36 cellular contexts compared by ENCODE assay signal in the genomic region with DNA sequence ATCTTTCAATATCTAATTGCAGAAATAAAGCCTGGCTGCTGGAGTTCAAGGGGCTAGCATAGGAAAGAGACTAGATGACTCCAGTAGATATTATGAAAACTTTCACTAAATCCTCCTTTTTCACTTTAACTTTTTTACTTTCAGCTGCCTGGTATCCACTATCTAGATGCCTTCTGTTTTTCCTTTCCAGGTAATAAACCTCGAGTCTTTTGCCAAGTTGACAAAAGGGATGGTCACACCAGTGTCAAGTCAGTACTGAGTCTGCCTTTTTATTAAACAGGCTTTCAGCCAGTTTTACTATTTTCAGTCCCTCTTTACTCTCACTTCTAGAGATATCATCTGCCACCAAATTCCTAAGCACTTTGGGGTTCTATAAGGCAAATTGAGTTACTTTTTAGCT.
"Had no signal": no experiment of that assay in that cellular context is flagged by ENCODE, and none has a peak within 500 bp of the region (broad histone marks: within the 10 kb centered on the region; RNA-seq: fewer than 3 reads in every experiment).

No MANE protein-coding gene starts in this region.

- ATAC-seq: activated CD4-positive, alpha-beta T cell treated with anti-CD3 and anti-CD28 coated beads for 36 hours; activated CD4-positive, CD25-positive, alpha-beta regulatory T cell treated with anti-CD3 and anti-CD28 coated beads, Interleukin-2, amount 50 U/mL, for 24 hours; activated CD8-positive, alpha-beta memory T cell treated with anti-CD3 and anti-CD28 coated beads, Interleukin-2, amount 10 ng/mL, durations not matched to agents 7 days and 5 days; activated CD8-positive, alpha-beta T cell treated with anti-CD3 and anti-CD28 coated beads, Interleukin-2, amount 10 ng/mL, durations not matched to agents 7 days and 5 days; activated naive CD8-positive, alpha-beta T cell treated with anti-CD3 and anti-CD28 coated beads, Interleukin-2, amount 50 U/mL, for 24 hours had no signal

- H3K27me3 ChIP-seq: ascending aorta, cardiac muscle cell had no signal

- H3K27ac Mint-ChIP-seq: activated CD4-positive, alpha-beta memory T cell treated with anti-CD3 and anti-CD28 coated beads, Interleukin-2, amount 10 ng/mL, durations not matched to agents 7 days and 5 days; activated CD4-positive, alpha-beta T cell treated with anti-CD3 and anti-CD28 coated beads for 36 hours; activated CD4-positive, alpha-beta T cell treated with anti-CD3 and anti-CD28 coated beads, Interleukin-2, amount 10 ng/mL, durations not matched to agents 7 days and 5 days; activated CD8-positive, alpha-beta memory T cell treated with anti-CD3 and anti-CD28 coated beads, Interleukin-2, amount 10 ng/mL, durations not matched to agents 7 days and 5 days; activated CD8-positive, alpha-beta T cell treated with anti-CD3 and anti-CD28 coated beads, Interleukin-2, amount 10 ng/mL, durations not matched to agents 7 days and 5 days; activated naive CD4-positive, alpha-beta T cell treated with anti-CD3 and anti-CD28 coated beads, Interleukin-2, amount 10 ng/mL, durations not matched to agents 7 days and 5 days; activated naive CD4-positive, alpha-beta T cell treated with anti-CD3 and anti-CD28 coated beads, Interleukin-2, amount 50 U/mL, for 24 hours; activated naive CD8-positive, alpha-beta T cell; activated naive CD8-positive, alpha-beta T cell treated with anti-CD3 and anti-CD28 coated beads, Interleukin-2, amount 10 ng/mL, durations not matched to agents 7 days and 5 days; activated naive CD8-positive, alpha-beta T cell treated with anti-CD3 and anti-CD28 coated beads, Interleukin-2, amount 50 U/mL, for 24 hours; activated T-cell treated with anti-CD3 and anti-CD28 coated beads, Interleukin-2, amount 50 U/mL, for 24 hours; activated T-helper 2 cell treated with anti-CD3 and anti-CD28 coated beads, Interferon-gamma antibody, Interleukin-2, Interleukin-4, amounts not matched to agents 10 μg/mL and 5 μg/mL and 100 μg/mL, durations not matched to agents 14 hours and 24 hours and 36 hours; brain; T-helper 1 cell treated with Interleukin-12 subunit alpha and Interleukin-12 subunit beta and Interleukin-4 antibody, amounts not matched to agents 30 μg/mL and 1 μg/mL, for 36 hours; T-helper 2 cell treated with Interferon-gamma antibody and Interleukin-4, amounts not matched to agents 5 μg/mL and 100 μg/mL, for 36 hours had no signal

- H3K27ac ChIP-seq: ascending aorta, cardiac muscle cell, VCaP had no signal

- H3K4me1 Mint-ChIP-seq: activated CD4-positive, alpha-beta T cell treated with anti-CD3 and anti-CD28 coated beads for 36 hours; activated naive CD4-positive, alpha-beta T cell treated with anti-CD3 and anti-CD28 coated beads, Interleukin-2, amount 50 U/mL, for 24 hours; brain; central memory CD8-positive, alpha-beta T cell had no signal

- H3K9me3 Mint-ChIP-seq: activated CD4-positive, alpha-beta T cell treated with anti-CD3 and anti-CD28 coated beads, Interleukin-2, amount 10 ng/mL, durations not matched to agents 7 days and 5 days; activated naive CD4-positive, alpha-beta T cell treated with anti-CD3 and anti-CD28 coated beads, Interleukin-2, amount 50 U/mL, for 24 hours; central memory CD8-positive, alpha-beta T cell had no signal

- H3K36me3 Mint-ChIP-seq: brain had no signal

- H3K4me3 Mint-ChIP-seq: activated CD4-positive, alpha-beta memory T cell treated with anti-CD3 and anti-CD28 coated beads, Interleukin-2, amount 10 ng/mL, durations not matched to agents 7 days and 5 days; activated CD4-positive, alpha-beta T cell treated with anti-CD3 and anti-CD28 coated beads for 36 hours; activated CD4-positive, alpha-beta T cell treated with anti-CD3 and anti-CD28 coated beads, Interleukin-2, amount 10 ng/mL, durations not matched to agents 7 days and 5 days; activated CD8-positive, alpha-beta memory T cell treated with anti-CD3 and anti-CD28 coated beads, Interleukin-2, amount 10 ng/mL, durations not matched to agents 7 days and 5 days; activated CD8-positive, alpha-beta T cell treated with anti-CD3 and anti-CD28 coated beads, Interleukin-2, amount 10 ng/mL, durations not matched to agents 7 days and 5 days; activated naive CD4-positive, alpha-beta T cell treated with anti-CD3 and anti-CD28 coated beads, Interleukin-2, amount 10 ng/mL, durations not matched to agents 7 days and 5 days; activated naive CD4-positive, alpha-beta T cell treated with anti-CD3 and anti-CD28 coated beads, Interleukin-2, amount 50 U/mL, for 24 hours; activated naive CD8-positive, alpha-beta T cell; activated naive CD8-positive, alpha-beta T cell treated with anti-CD3 and anti-CD28 coated beads, Interleukin-2, amount 10 ng/mL, durations not matched to agents 7 days and 5 days; activated naive CD8-positive, alpha-beta T cell treated with anti-CD3 and anti-CD28 coated beads, Interleukin-2, amount 50 U/mL, for 24 hours; activated T-cell treated with anti-CD3 and anti-CD28 coated beads, Interleukin-2, amount 50 U/mL, for 24 hours; brain; central memory CD8-positive, alpha-beta T cell; T-helper 1 cell treated with Interleukin-12 subunit alpha and Interleukin-12 subunit beta and Interleukin-4 antibody, amounts not matched to agents 30 μg/mL and 1 μg/mL, for 36 hours; T-helper 2 cell treated with Interferon-gamma antibody and Interleukin-4, amounts not matched to agents 5 μg/mL and 100 μg/mL, for 36 hours had no signal

- H3K9me3 ChIP-seq: ascending aorta had no signal

- H3K36me3 ChIP-seq: ascending aorta, cardiac muscle cell had no signal

- H3K27me3 Mint-ChIP-seq: activated CD4-positive, alpha-beta T cell treated with anti-CD3 and anti-CD28 coated beads for 36 hours; activated CD4-positive, alpha-beta T cell treated with anti-CD3 and anti-CD28 coated beads, Interleukin-2, amount 10 ng/mL, durations not matched to agents 7 days and 5 days; activated CD8-positive, alpha-beta memory T cell treated with anti-CD3 and anti-CD28 coated beads, Interleukin-2, amount 10 ng/mL, durations not matched to agents 7 days and 5 days; activated naive CD8-positive, alpha-beta T cell; activated naive CD8-positive, alpha-beta T cell treated with anti-CD3 and anti-CD28 coated beads, Interleukin-2, amount 10 ng/mL, durations not matched to agents 7 days and 5 days; activated naive CD8-positive, alpha-beta T cell treated with anti-CD3 and anti-CD28 coated beads, Interleukin-2, amount 50 U/mL, for 24 hours; activated T-cell treated with anti-CD3 and anti-CD28 coated beads, Interleukin-2, amount 50 U/mL, for 24 hours; brain; central memory CD8-positive, alpha-beta T cell had no signal

- H3K4me1 ChIP-seq: ascending aorta had no signal

- H3K4me3 ChIP-seq: ascending aorta, cardiac muscle cell had no signal

- DNase-seq: activated CD4-positive, alpha-beta memory T cell treated with anti-CD3 and anti-CD28 coated beads, Interleukin-2, amount 10 ng/mL, durations not matched to agents 7 days and 5 days; activated CD4-positive, alpha-beta T cell treated with anti-CD3 and anti-CD28 coated beads for 1 hour; activated CD4-positive, alpha-beta T cell treated with anti-CD3 and anti-CD28 coated beads for 36 hours; activated CD4-positive, alpha-beta T cell treated with anti-CD3 and anti-CD28 coated beads for 48 hours; activated CD4-positive, alpha-beta T cell treated with anti-CD3 and anti-CD28 coated beads, Interleukin-2, amount 10 ng/mL, durations not matched to agents 7 days and 5 days; activated CD4-positive, alpha-beta T cell treated with anti-CD3 and anti-CD28 coated beads, Interleukin-2, amount 50 U/mL, for 48 hours; activated CD4-positive, CD25-positive, alpha-beta regulatory T cell; activated CD8-positive, alpha-beta memory T cell treated with anti-CD3 and anti-CD28 coated beads for 24 hours; activated CD8-positive, alpha-beta memory T cell treated with anti-CD3 and anti-CD28 coated beads, Interleukin-2, amount 10 ng/mL, durations not matched to agents 7 days and 5 days; activated CD8-positive, alpha-beta memory T cell treated with anti-CD3 and anti-CD28 coated beads, Interleukin-2, amount 50 U/mL, for 48 hours; activated CD8-positive, alpha-beta T cell treated with anti-CD3 and anti-CD28 coated beads, Interleukin-2, amount 10 ng/mL, durations not matched to agents 7 days and 5 days; activated effector memory CD4-positive, alpha-beta T cell treated with Interleukin-2 at 50 U/mL for 16 hours; activated gamma-delta T cell; activated naive CD4-positive, alpha-beta T cell treated with anti-CD3 and anti-CD28 coated beads, Interleukin-2, amount 10 ng/mL, durations not matched to agents 7 days and 5 days; activated naive CD4-positive, alpha-beta T cell treated with Interleukin-2 at 50 U/mL for 16 hours; activated naive CD8-positive, alpha-beta T cell treated with anti-CD3 and anti-CD28 coated beads, Interleukin-2, amount 10 ng/mL, durations not matched to agents 7 days and 5 days; activated naive CD8-positive, alpha-beta T cell treated with anti-CD3 and anti-CD28 coated beads, Interleukin-2, amount 50 U/mL, for 24 hours; activated T-cell treated with anti-CD3 and anti-CD28 coated beads, Interleukin-2, amount 50 U/mL, for 24 hours; activated T-cell treated with anti-CD3 and anti-CD28 coated beads, Interleukin-2, amount 50 U/mL, for 48 hours; amygdala; anterior cingulate cortex; caudate nucleus; T-helper 1 cell; T-helper 2 cell; T-helper 9 cell had no signal
